22 cellular contexts compared by ENCODE assay signal in genomic region chr5:24161559-24161958, GRCh38.
"Had no signal": no experiment of that assay in that cellular context is flagged by ENCODE, and none has a peak within 500 bp of the region (broad histone marks: within the 10 kb centered on the region; RNA-seq: fewer than 3 reads in every experiment).

No MANE protein-coding gene starts in this region.

- ATAC-seq: activated CD8-positive, alpha-beta T cell treated with anti-CD3 and anti-CD28 coated beads, Interleukin-2, amount 10 ng/mL, durations not matched to agents 7 days and 5 days; effector memory CD8-positive, alpha-beta T cell; left lung; sciatic nerve had no signal

- H3K9me3 Mint-ChIP-seq: neural progenitor cell had no signal

- DNase-seq: activated CD4-positive, alpha-beta T cell treated with anti-CD3 and anti-CD28 coated beads, Interleukin-2, amount 10 ng/mL, durations not matched to agents 24 days and 14 days; activated CD4-positive, CD25-positive, alpha-beta regulatory T cell; activated CD8-positive, alpha-beta memory T cell treated with anti-CD3 and anti-CD28 coated beads, Interleukin-2, amount 50 U/mL, for 4 hours; activated CD8-positive, alpha-beta T cell treated with anti-CD3 and anti-CD28 coated beads, Interleukin-2, amount 10 ng/mL, durations not matched to agents 7 days and 5 days; activated naive CD8-positive, alpha-beta T cell treated with anti-CD3 and anti-CD28 coated beads for 36 hours; amygdala; effector memory CD8-positive, alpha-beta T cell; erythroblast; islet precursor cell; left lung; naive B cell; ovary; stimulated activated CD4-positive, alpha-beta T cell treated with anti-CD3 and anti-CD28 coated beads, Interleukin-2, amount 100 ng/mL, for 24 hours; stomach; testis; upper lobe of left lung had no signal

- H3K27me3 Mint-ChIP-seq: activated CD4-positive, alpha-beta T cell treated with anti-CD3 and anti-CD28 coated beads, Interleukin-2, amount 10 ng/mL, durations not matched to agents 24 days and 14 days; activated naive CD8-positive, alpha-beta T cell treated with anti-CD3 and anti-CD28 coated beads for 36 hours; brain; dendritic cell treated with granulocyte-macrophage colony-stimulating factor and Interleukin-4, amounts not matched to agents 40 ng/mL and 50 ng/mL, for 4 days; effector memory CD8-positive, alpha-beta T cell; naive B cell had no signal

- H3K4me3 Mint-ChIP-seq: activated CD4-positive, alpha-beta T cell treated with anti-CD3 and anti-CD28 coated beads, Interleukin-2, amount 10 ng/mL, durations not matched to agents 24 days and 14 days; activated CD8-positive, alpha-beta T cell treated with anti-CD3 and anti-CD28 coated beads, Interleukin-2, amount 10 ng/mL, durations not matched to agents 7 days and 5 days; activated naive CD8-positive, alpha-beta T cell treated with anti-CD3 and anti-CD28 coated beads for 36 hours; brain; dendritic cell treated with granulocyte-macrophage colony-stimulating factor and Interleukin-4, amounts not matched to agents 40 ng/mL and 50 ng/mL, for 4 days; effector memory CD8-positive, alpha-beta T cell; naive B cell; neural progenitor cell; T-helper 2 cell treated with Interferon-gamma antibody and Interleukin-4, amounts not matched to agents 5 μg/mL and 100 μg/mL, for 36 hours had no signal

- H3K27me3 ChIP-seq: hepatocyte, left lung, neural progenitor cell, ovary, stomach, testis, upper lobe of left lung had no signal

- H3K27ac Mint-ChIP-seq: activated CD4-positive, alpha-beta T cell treated with anti-CD3 and anti-CD28 coated beads, Interleukin-2, amount 10 ng/mL, durations not matched to agents 24 days and 14 days; activated CD8-positive, alpha-beta T cell treated with anti-CD3 and anti-CD28 coated beads, Interleukin-2, amount 10 ng/mL, durations not matched to agents 7 days and 5 days; activated naive CD8-positive, alpha-beta T cell treated with anti-CD3 and anti-CD28 coated beads for 36 hours; brain; dendritic cell treated with granulocyte-macrophage colony-stimulating factor and Interleukin-4, amounts not matched to agents 40 ng/mL and 50 ng/mL, for 4 days; effector memory CD8-positive, alpha-beta T cell; naive B cell; neural progenitor cell; T-helper 2 cell treated with Interferon-gamma antibody and Interleukin-4, amounts not matched to agents 5 μg/mL and 100 μg/mL, for 36 hours had no signal

- H2AFZ ChIP-seq: hepatocyte, neural progenitor cell had no signal

- H3K4me2 ChIP-seq: hepatocyte, neural progenitor cell had no signal

- H3K4me3 ChIP-seq: hepatocyte, left lung, neural progenitor cell, ovary, stomach, testis, upper lobe of left lung had no signal

- H3K9me3 ChIP-seq: ovary, stomach, testis, upper lobe of left lung had no signal

- H3K4me1 ChIP-seq: left lung, neural progenitor cell, stomach, testis, upper lobe of left lung had no signal

- H3K36me3 Mint-ChIP-seq: activated naive CD8-positive, alpha-beta T cell treated with anti-CD3 and anti-CD28 coated beads for 36 hours; brain; naive B cell; neural progenitor cell had no signal

- H3K79me2 ChIP-seq: hepatocyte had no signal

- H3K9ac ChIP-seq: neural progenitor cell had no signal

- H3K27ac ChIP-seq: hepatocyte, left lung, neural progenitor cell, ovary, stomach, testis, upper lobe of left lung had no signal

- H3K4me1 Mint-ChIP-seq: activated CD4-positive, alpha-beta T cell treated with anti-CD3 and anti-CD28 coated beads, Interleukin-2, amount 10 ng/mL, durations not matched to agents 24 days and 14 days; activated naive CD8-positive, alpha-beta T cell treated with anti-CD3 and anti-CD28 coated beads for 36 hours; brain; naive B cell; neural progenitor cell had no signal

- H3K36me3 ChIP-seq: left lung, neural progenitor cell, ovary, stomach, upper lobe of left lung had no signal
